Comparison of ENCODE assay signal across 24 cellular contexts in the genomic region with DNA sequence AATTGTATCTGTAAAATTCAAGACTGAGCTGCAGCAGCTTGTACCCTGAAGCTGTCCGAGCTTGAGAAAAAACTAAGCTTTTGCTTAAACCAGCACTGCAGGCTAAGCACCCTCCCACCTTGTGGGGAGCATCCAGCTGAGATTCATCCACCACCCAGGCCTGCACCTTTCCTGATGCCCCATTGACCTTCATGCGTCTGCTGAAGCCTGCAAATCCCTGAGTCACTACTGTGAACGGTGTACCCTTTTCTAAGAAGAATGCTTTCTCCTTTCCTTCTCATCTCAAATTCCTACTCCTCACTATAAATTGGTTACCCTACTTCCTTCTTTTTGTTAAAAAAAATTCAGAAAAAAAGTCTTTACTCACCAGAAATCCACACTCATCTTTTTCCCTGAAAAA.
"Had no signal": no experiment of that assay in that cellular context is flagged by ENCODE, and none has a peak within 500 bp of the region (broad histone marks: within the 10 kb centered on the region; RNA-seq: fewer than 3 reads in every experiment).

No MANE protein-coding gene starts in this region.

- H3K36me3 Mint-ChIP-seq: activated naive CD4-positive, alpha-beta T cell treated with anti-CD3 and anti-CD28 coated beads, Interleukin-2, amount 10 ng/mL, durations not matched to agents 7 days and 5 days; immature natural killer cell; mesothelial cell of epicardium; natural killer cell treated with Interleukin-12 subunit alpha and Interleukin-12 subunit beta and Interleukin-15 and Interleukin-18, amount 100 ng/mL, for 72 hours; T-cell had no signal

- H3K9me3 Mint-ChIP-seq: activated CD4-positive, alpha-beta T cell treated with anti-CD3 and anti-CD28 coated beads, Interleukin-2, amount 10 ng/mL, durations not matched to agents 7 days and 5 days; activated naive CD4-positive, alpha-beta T cell treated with anti-CD3 and anti-CD28 coated beads, Interleukin-2, amount 10 ng/mL, durations not matched to agents 7 days and 5 days; activated T-cell treated with anti-CD3 and anti-CD28 coated beads, Interleukin-2, amount 50 U/mL, for 4 hours; mesothelial cell of epicardium; stimulated activated naive CD8-positive, alpha-beta T cell treated with anti-CD3 and anti-CD28 coated beads, Interleukin-15, amount 100 ng/mL, for 72 hours had no signal

- H3K9me3 ChIP-seq: gastrocnemius medialis, lower lobe of right lung, right lobe of liver, suprapubic skin, vagina had no signal

- H3K27ac Mint-ChIP-seq: activated CD4-positive, alpha-beta T cell treated with anti-CD3 and anti-CD28 coated beads, Interleukin-2, amount 10 ng/mL, durations not matched to agents 7 days and 5 days; activated CD8-positive, alpha-beta T cell treated with anti-CD3 and anti-CD28 coated beads, Interleukin-2, amount 10 ng/mL, durations not matched to agents 7 days and 5 days; activated naive CD4-positive, alpha-beta T cell treated with anti-CD3 and anti-CD28 coated beads, Interleukin-2, amount 10 ng/mL, durations not matched to agents 7 days and 5 days; effector memory CD8-positive, alpha-beta T cell; immature natural killer cell; mesothelial cell of epicardium; natural killer cell treated with Interleukin-12 subunit alpha and Interleukin-12 subunit beta and Interleukin-15 and Interleukin-18, amount 100 ng/mL, for 72 hours; T-cell had no signal

- H3K79me2 ChIP-seq: parathyroid adenoma had no signal

- DNase-seq: activated CD4-positive, alpha-beta T cell treated with anti-CD3 and anti-CD28 coated beads, Interleukin-2, amount 10 ng/mL, durations not matched to agents 7 days and 5 days; activated CD8-positive, alpha-beta memory T cell treated with anti-CD3 and anti-CD28 coated beads, Interleukin-2, amount 50 U/mL, for 4 hours; activated CD8-positive, alpha-beta T cell treated with anti-CD3 and anti-CD28 coated beads, Interleukin-2, amount 10 ng/mL, durations not matched to agents 7 days and 5 days; activated naive CD4-positive, alpha-beta T cell treated with anti-CD3 and anti-CD28 coated beads, Interleukin-2, amount 10 ng/mL, durations not matched to agents 7 days and 5 days; activated T-cell treated with anti-CD3 and anti-CD28 coated beads, Interleukin-2, amount 50 U/mL, for 4 hours; effector memory CD8-positive, alpha-beta T cell; gastrocnemius medialis; head of caudate nucleus; immature natural killer cell; left colon; lower lobe of right lung; right lobe of liver; small intestine; stimulated activated CD4-positive, alpha-beta T cell treated with anti-CD3 and anti-CD28 coated beads, Interleukin-4, amount 100 ng/mL, for 1 hour; stimulated activated naive CD8-positive, alpha-beta T cell treated with anti-CD3 and anti-CD28 coated beads, Interleukin-15, amount 100 ng/mL, for 72 hours; T-cell; T-helper 9 cell; trophoblast cell had no signal

- ATAC-seq: activated CD4-positive, CD25-positive, alpha-beta regulatory T cell treated with anti-CD3 and anti-CD28 coated beads, Interleukin-2, amount 50 U/mL, for 24 hours; activated CD8-positive, alpha-beta T cell treated with anti-CD3 and anti-CD28 coated beads, Interleukin-2, amount 10 ng/mL, durations not matched to agents 7 days and 5 days; activated T-cell treated with anti-CD3 and anti-CD28 coated beads, Interleukin-2, amount 50 U/mL, for 4 hours; effector memory CD8-positive, alpha-beta T cell; gastrocnemius medialis; left colon; lower lobe of right lung; natural killer cell treated with Interleukin-12 subunit alpha and Interleukin-12 subunit beta and Interleukin-15 and Interleukin-18, amount 100 ng/mL, for 72 hours; right lobe of liver; stimulated activated naive CD8-positive, alpha-beta T cell treated with anti-CD3 and anti-CD28 coated beads, Interleukin-15, amount 100 ng/mL, for 72 hours; T-cell had no signal

- H3K4me1 ChIP-seq: gastrocnemius medialis, lower lobe of right lung, parathyroid adenoma, right lobe of liver, suprapubic skin, vagina had no signal

- H2AFZ ChIP-seq: parathyroid adenoma had no signal

- H3K27me3 ChIP-seq: gastrocnemius medialis, right lobe of liver, suprapubic skin, vagina had no signal

- H3K4me3 ChIP-seq: gastrocnemius medialis, lower lobe of right lung, right lobe of liver, suprapubic skin, vagina had no signal

- H3K4me3 Mint-ChIP-seq: activated CD4-positive, alpha-beta T cell treated with anti-CD3 and anti-CD28 coated beads, Interleukin-2, amount 10 ng/mL, durations not matched to agents 7 days and 5 days; activated CD8-positive, alpha-beta T cell treated with anti-CD3 and anti-CD28 coated beads, Interleukin-2, amount 10 ng/mL, durations not matched to agents 7 days and 5 days; activated naive CD4-positive, alpha-beta T cell treated with anti-CD3 and anti-CD28 coated beads, Interleukin-2, amount 10 ng/mL, durations not matched to agents 7 days and 5 days; activated T-cell treated with anti-CD3 and anti-CD28 coated beads, Interleukin-2, amount 50 U/mL, for 4 hours; effector memory CD8-positive, alpha-beta T cell; immature natural killer cell; mesothelial cell of epicardium; natural killer cell treated with Interleukin-12 subunit alpha and Interleukin-12 subunit beta and Interleukin-15 and Interleukin-18, amount 100 ng/mL, for 72 hours; stimulated activated naive CD8-positive, alpha-beta T cell treated with anti-CD3 and anti-CD28 coated beads, Interleukin-15, amount 100 ng/mL, for 72 hours; T-cell had no signal

- H3K4me1 Mint-ChIP-seq: activated CD4-positive, alpha-beta T cell treated with anti-CD3 and anti-CD28 coated beads, Interleukin-2, amount 10 ng/mL, durations not matched to agents 7 days and 5 days; activated naive CD4-positive, alpha-beta T cell treated with anti-CD3 and anti-CD28 coated beads, Interleukin-2, amount 10 ng/mL, durations not matched to agents 7 days and 5 days; immature natural killer cell; mesothelial cell of epicardium; stimulated activated naive CD8-positive, alpha-beta T cell treated with anti-CD3 and anti-CD28 coated beads, Interleukin-15, amount 100 ng/mL, for 72 hours; T-cell had no signal

- H3K36me3 ChIP-seq: gastrocnemius medialis, lower lobe of right lung, right lobe of liver, suprapubic skin, vagina had no signal

- H3K9ac ChIP-seq: parathyroid adenoma had no signal

- H3K27me3 Mint-ChIP-seq: activated CD4-positive, alpha-beta T cell treated with anti-CD3 and anti-CD28 coated beads, Interleukin-2, amount 10 ng/mL, durations not matched to agents 7 days and 5 days; activated naive CD4-positive, alpha-beta T cell treated with anti-CD3 and anti-CD28 coated beads, Interleukin-2, amount 10 ng/mL, durations not matched to agents 7 days and 5 days; effector memory CD8-positive, alpha-beta T cell; natural killer cell treated with Interleukin-12 subunit alpha and Interleukin-12 subunit beta and Interleukin-15 and Interleukin-18, amount 100 ng/mL, for 72 hours; stimulated activated naive CD8-positive, alpha-beta T cell treated with anti-CD3 and anti-CD28 coated beads, Interleukin-15, amount 100 ng/mL, for 72 hours; T-cell had no signal

- H3K27ac ChIP-seq: gastrocnemius medialis, lower lobe of right lung, parathyroid adenoma, right lobe of liver, suprapubic skin, vagina had no signal
